Comparison of ENCODE assay signal across 11 cellular contexts in the genomic region with DNA sequence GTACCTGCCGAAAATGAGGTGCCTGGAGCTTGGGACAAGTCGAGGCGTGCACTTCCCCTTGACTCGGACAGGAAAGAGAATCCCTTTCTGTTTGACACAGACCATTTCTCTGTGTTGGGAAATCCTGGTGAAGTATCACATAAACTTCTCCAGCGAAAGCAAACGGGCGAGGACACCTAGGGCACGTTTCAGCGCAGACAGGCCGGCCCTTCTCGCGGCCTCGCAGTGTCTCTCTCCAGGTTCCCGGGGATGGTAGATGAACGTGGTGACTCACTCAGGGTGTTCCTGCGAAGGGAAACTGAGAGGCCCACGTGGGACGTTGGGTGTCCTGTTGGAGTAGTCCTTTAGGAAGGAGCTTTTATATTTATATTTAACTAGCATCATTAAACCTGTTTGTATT. TPM values are rescaled to one million over a fixed set of nuclear protein-coding genes. Genes with fewer than 3 reads are reported as not detected.
DNase-seq lines count a peak whose midpoint lies in the region; ATAC-seq, FAIRE-seq and TF ChIP-seq lines count a peak whose summit lies in the region.
"Had no signal": no experiment of that assay in that cellular context is flagged by ENCODE, and none has a peak within 500 bp of the region (broad histone marks: within the 10 kb centered on the region; RNA-seq: fewer than 3 reads in every experiment).

No MANE protein-coding gene starts in this region.

- peak overlapping the region; percentile 6 for H3K4me2 ChIP-seq in astrocyte (ENCODE audit: low read length)

- H3K36me3 Mint-ChIP-seq in astrocyte (ENCODE audit: low read depth, unreplicated experiment) = peaks cover 9% of the 10 kb centered on the region

- H3K4me3 ChIP-seq in astrocyte (ENCODE audit: insufficient read depth, low read depth, low read length) (no peak overlapping the region), subcutaneous abdominal adipose tissue (ENCODE audit: low read depth in 1 of 5, low read length in 5 of 5) (peak overlapping the region in 1 of 5 donors; percentile 32)

- no peaks in the 10 kb centered on the region for H3K9me3 Mint-ChIP-seq in astrocyte (ENCODE audit: unreplicated experiment)

- H3K27ac Mint-ChIP-seq in astrocyte (ENCODE audit: unreplicated experiment) = peak overlapping the region; percentile 70

- no peaks in the 10 kb centered on the region for H4K20me1 ChIP-seq in astrocyte (ENCODE audit: insufficient read depth, low read length)

- H3K4me1 ChIP-seq in astrocyte (ENCODE audit: insufficient read depth, low read length) = no peaks in the 10 kb centered on the region
- H3K4me1 ChIP-seq in subcutaneous abdominal adipose tissue (ENCODE audit: control insufficient read depth in 5 of 5, insufficient read depth in 5 of 5, low read length in 5 of 5) = peaks cover 4 to 62% (median 33%) of the 10 kb centered on the region in 5 donors

- peaks cover 19% of the 10 kb centered on the region for H3K79me2 ChIP-seq in astrocyte (ENCODE audit: insufficient read depth, low read length)

- H3K4me3 Mint-ChIP-seq in astrocyte (ENCODE audit: unreplicated experiment) = no peak overlapping the region

- no peaks in the 10 kb centered on the region for H3K27me3 ChIP-seq in astrocyte (ENCODE audit: insufficient read depth, low read length)
- no peaks in the 10 kb centered on the region for H3K27me3 ChIP-seq in subcutaneous abdominal adipose tissue (ENCODE audit: control insufficient read depth in 5 of 5, insufficient read depth in 4 of 5, low read length in 5 of 5)

- ATAC-seq in GM19455 (IDR thresholded peaks at IDR 0.05; ENCODE audit: unreplicated experiment) = no peak

- no peaks in the 10 kb centered on the region for H3K36me3 ChIP-seq in astrocyte (ENCODE audit: insufficient read depth, low read length)
- H3K36me3 ChIP-seq in subcutaneous abdominal adipose tissue (ENCODE audit: control insufficient read depth in 5 of 5, insufficient read depth in 5 of 5, low read length in 5 of 5) = peaks cover 0 to 19% (median 13%) of the 10 kb centered on the region in 5 donors

- DNase-seq in DMS153 (lab: John Stamatoyannopoulos, UW) = peak; percentile 12
- DNase-seq in DMS153 treated with DMSO at 0.1 percent for 48 hours (lab: John Stamatoyannopoulos, UW; ENCODE audit: unreplicated experiment) = no peak
- DNase-seq in astrocyte (ENCODE audit: low read depth) = no peak
- DNase-seq in islet precursor cell = peak; percentile 81
- no peak for DNase-seq in Ammon's horn (ENCODE audit: low spot score)
- no peak for DNase-seq in cerebellum (ENCODE audit: low spot score)
- DNase-seq: NCI-H1105; stimulated activated CD4-positive, alpha-beta T cell treated with anti-CD3 and anti-CD28 coated beads, Interleukin-2, amount 100 ng/mL, for 24 hours had no signal

- H2AFZ ChIP-seq in astrocyte (ENCODE audit: low read depth, low read length) = no peak overlapping the region

- no peak overlapping the region for H3K27ac ChIP-seq in astrocyte (ENCODE audit: low read depth, low read length)
- peak overlapping the region; percentile 39 for H3K27ac ChIP-seq in subcutaneous abdominal adipose tissue (ENCODE audit: low read depth, low read length)

- no peak for FAIRE-seq in astrocyte (lab: Jason Lieb, UNC)

- H3K9ac ChIP-seq in astrocyte (ENCODE audit: low read length) = no peak overlapping the region
- peak overlapping the region in 1 of 5 donors; percentile 48 for H3K9ac ChIP-seq in subcutaneous abdominal adipose tissue (ENCODE audit: low read length in 5 of 5)

- H3K4me1 Mint-ChIP-seq in astrocyte (ENCODE audit: low read depth, unreplicated experiment) = peaks cover 11% of the 10 kb centered on the region

- H3K27me3 Mint-ChIP-seq in astrocyte (ENCODE audit: low read depth, unreplicated experiment) = no peaks in the 10 kb centered on the region

- H3K9me3 ChIP-seq in astrocyte (ENCODE audit: insufficient read depth, low read depth, low read length) (no peaks in the 10 kb centered on the region), subcutaneous abdominal adipose tissue (ENCODE audit: control insufficient read depth in 5 of 5, low read length in 5 of 5) (no peaks in the 10 kb centered on the region)

- no peak for TF ChIP-seq CTCF in astrocyte (IDR thresholded peaks at IDR 0.05; ENCODE audit: insufficient read depth, low read depth, low read length)

RNA-seq across cellular contexts. Expression of a gene that starts 36.3 kb away (rescaled TPM):
- total RNA-seq in astrocyte (0.07 and 0.34 TPM in 2 replicates), cerebellum (not detected)
- total RNA-seq: T-helper 2 cell treated with Interferon-gamma antibody and Interleukin-4, amounts not matched to agents 100 ng/mL and 5 ng/mL, for 36 hours had no signal

Comparison
In these comparisons a context has a peak if more than half of its experiments do, and no peak if none do; other contexts are left out.
1. DNase-seq: peak in DMS153 (single experiment) and islet precursor cell (single experiment); none in DMS153 treated with DMSO at 0.1 percent for 48 hours (single experiment), astrocyte (single experiment), Ammon's horn (single experiment) and cerebellum (single experiment).